ENCODE assay signal across 8 cellular contexts in genomic region chr19:21505459-21506393, GRCh38. TPM values are rescaled to one million over a fixed set of nuclear protein-coding genes. Genes with fewer than 3 reads are reported as not detected.
DNase-seq lines count a peak whose midpoint lies in the region; ATAC-seq and TF ChIP-seq lines count a peak whose summit lies in the region.

Gene ZNF429, plus strand, starts transcription at chr19:21505602. Its CDS starts 170 bp downstream, at chr19:21505772.

- H3K27ac ChIP-seq in SK-N-SH (ENCODE audit: low read depth in 2 of 2, low read length in 1 of 2), result peak within 1 kb of the TSS; percentile 78 to 97
- peak within 1 kb of the TSS; percentile 86 for H3K27ac ChIP-seq in temporal lobe (ENCODE audit: low read depth, low read length)

- TF ChIP-seq RAD21 in SK-N-SH (IDR thresholded peaks at IDR 0.05; ENCODE audit: low read length), result peak; percentile 2; the same call in 1 of the 2 replicates

- H3K4me1 ChIP-seq in SK-N-SH (ENCODE audit: control insufficient read depth in 1 of 2, insufficient read depth in 2 of 2, low read depth in 1 of 2, low read length in 1 of 2), result no peaks in the 10 kb centered on the region; a peak in 2 of 4 replicates

- H3K4me2 ChIP-seq in SK-N-SH, result peak within 1 kb of the TSS; percentile 71

- H3K27me3 Mint-ChIP-seq in HFFc6 (ENCODE audit: insufficient read depth) (peaks cover 4% of the 10 kb centered on the region), glutamatergic neuron (ENCODE audit: unreplicated experiment) (peaks cover 21% of the 10 kb centered on the region)
- H3K27me3 Mint-ChIP-seq in activated naive CD8-positive, alpha-beta T cell, result no peaks in the 10 kb centered on the region

- H3K79me2 ChIP-seq in SK-N-SH (ENCODE audit: insufficient read depth), result peaks cover 16% of the 10 kb centered on the region

- ATAC-seq in omental fat pad (ENCODE audit: low FRiP score), result peak; percentile 99

- H3K9me2 ChIP-seq in SK-N-SH, result no peaks in the 10 kb centered on the region

- H3K4me1 Mint-ChIP-seq in HFFc6 (ENCODE audit: low read depth) (peaks cover 20% of the 10 kb centered on the region), glutamatergic neuron (ENCODE audit: low read depth, unreplicated experiment) (peaks cover 22% of the 10 kb centered on the region)
- H3K4me1 Mint-ChIP-seq in activated naive CD8-positive, alpha-beta T cell (ENCODE audit: low read depth), result peaks cover 51% of the 10 kb centered on the region

- TF ChIP-seq POLR2A in NB4 (IDR thresholded peaks at IDR 0.05; ENCODE audit: extremely low read depth, insufficient read length), result peak; percentile 82

- H3K27ac Mint-ChIP-seq in HFFc6 (peak within 1 kb of the TSS; percentile 98), glutamatergic neuron (ENCODE audit: unreplicated experiment) (peak within 1 kb of the TSS; percentile 100)
- H3K27ac Mint-ChIP-seq in activated naive CD8-positive, alpha-beta T cell, result peak within 1 kb of the TSS; percentile 99

- TF ChIP-seq CTCF in HFFc6 (IDR thresholded peaks at IDR 0.05), result peak; percentile 35
- no peak for TF ChIP-seq CTCF in NB4 (IDR thresholded peaks at IDR 0.05; ENCODE audit: low read depth, low read length)
- peak; percentile 11; the same call in 1 of the 2 replicates for TF ChIP-seq CTCF in SK-N-SH (IDR thresholded peaks at IDR 0.05)
- no peak for TF ChIP-seq CTCF in glutamatergic neuron (IDR thresholded peaks at IDR 0.05; ENCODE audit: partially characterized antibody, unreplicated experiment)
- no peak for TF ChIP-seq CTCF in omental fat pad (IDR thresholded peaks at IDR 0.05)

- TF ChIP-seq EP300 in SK-N-SH (IDR thresholded peaks at IDR 0.05; ENCODE audit: borderline replicate concordance in 1 of 2, low read depth in 1 of 2, low read length in 1 of 2), result peak in 1 of 2 experiments; percentile 79; a peak in 2 of 4 replicates

- H4K20me1 ChIP-seq in SK-N-SH (ENCODE audit: insufficient read depth), result no peaks in the 10 kb centered on the region

- H3K4me3 Mint-ChIP-seq in HFFc6, result peak within 1 kb of the TSS; percentile 100
- peak within 1 kb of the TSS; percentile 100 for H3K4me3 Mint-ChIP-seq in activated naive CD8-positive, alpha-beta T cell
- peak within 1 kb of the TSS; percentile 99 for H3K4me3 Mint-ChIP-seq in glutamatergic neuron (ENCODE audit: unreplicated experiment)

- peak; percentile 71 for DNase-seq in GM04503 (ENCODE audit: low read depth)
- DNase-seq in HFFc6, result peak; percentile 92
- peak; percentile 95 for DNase-seq in NB4 (ENCODE audit: low read depth)
- DNase-seq in SK-N-SH, result peak; percentile 90
- DNase-seq in glutamatergic neuron, result peak; percentile 91
- peak; percentile 86 for DNase-seq in omental fat pad (ENCODE audit: low spot score)

- peaks cover 0 to 22% of the 10 kb centered on the region in 2 experiments for H3K36me3 ChIP-seq in SK-N-SH (replicated peaks in 1 of 2; ENCODE audit: control insufficient read depth in 1 of 2, insufficient read depth in 2 of 2, low read length in 1 of 2)

- peak within 1 kb of the TSS; percentile 85 for H3K4me3 ChIP-seq in NB4 (ENCODE audit: low read depth, low read length)
- H3K4me3 ChIP-seq in SK-N-SH (ENCODE audit: low read depth in 2 of 2, low read length in 1 of 2), result peak within 1 kb of the TSS; percentile 71 to 86

- H2AFZ ChIP-seq in SK-N-SH (ENCODE audit: low read depth), result peak within 1 kb of the TSS; percentile 95

- H3F3A ChIP-seq in SK-N-SH (replicated peaks; ENCODE audit: insufficient read depth), result peaks cover 8% of the 10 kb centered on the region

- CTCF ChIA-PET in SK-N-SH (lab: Yijun Ruan, JAX), result interaction anchor here (0.6 to 2.3 kb wide), 8 partner anchors 12 to 214 kb away, joined by 3 to 17 read pairs (median 5); no protein-coding TSS in a partner anchor

- peak within 1 kb of the TSS; percentile 75 for H3K9ac ChIP-seq in SK-N-SH

- H3K9me3 Mint-ChIP-seq in HFFc6 (peaks cover 32% of the 10 kb centered on the region), glutamatergic neuron (ENCODE audit: unreplicated experiment) (peaks cover 30% of the 10 kb centered on the region)
- no peaks in the 10 kb centered on the region for H3K9me3 Mint-ChIP-seq in activated naive CD8-positive, alpha-beta T cell (ENCODE audit: low read depth)

- POLR2A ChIA-PET in SK-N-SH (lab: Yijun Ruan, JAX), result interaction anchor here (0.5 to 1.9 kb wide), 9 partner anchors 22 to 346 kb away, joined by 3 to 8 read pairs (median 3); partner anchors contain the start of genes ZNF43 and ZNF708

- H3K36me3 Mint-ChIP-seq in HFFc6 (ENCODE audit: low read depth) (peaks cover 40% of the 10 kb centered on the region), glutamatergic neuron (ENCODE audit: unreplicated experiment) (peaks cover 28% of the 10 kb centered on the region)
- peaks cover 7% of the 10 kb centered on the region for H3K36me3 Mint-ChIP-seq in activated naive CD8-positive, alpha-beta T cell

- 2% methylated on average over 36 of the region's 43 CpGs for WGBS in SK-N-SH (ENCODE audit: low lambda C conversion rate)

- H3K27me3 ChIP-seq in SK-N-SH (ENCODE audit: insufficient read depth), result no peaks in the 10 kb centered on the region

- no peaks in the 10 kb centered on the region for H3K9me3 ChIP-seq in SK-N-SH

TF ChIP-seq in SK-N-SH, 30 proteins besides CTCF, POLR2A, EP300 and RAD21 (continues in another document):
- no peak for TF ChIP-seq USF2 (IDR thresholded peaks at IDR 0.05; ENCODE audit: borderline replicate concordance, low read depth, low read length)
- TF ChIP-seq GABPA (IDR thresholded peaks at IDR 0.05; ENCODE audit: low read depth), result peak; percentile 50
- no peak for TF ChIP-seq TEAD4 (IDR thresholded peaks at IDR 0.05; ENCODE audit: borderline replicate concordance, insufficient read depth)
- TF ChIP-seq RCOR1 (IDR thresholded peaks at IDR 0.05; ENCODE audit: low read length), result no peak
- TF ChIP-seq FOXM1 (IDR thresholded peaks at IDR 0.05; ENCODE audit: low read depth), result no peak
- TF ChIP-seq SIN3A (IDR thresholded peaks at IDR 0.05; ENCODE audit: borderline replicate concordance, low read depth, low read length), result 0 out of 2 replicates have a peak, but pooled peaks have one; percentile 15
- TF ChIP-seq, protein P1, sequence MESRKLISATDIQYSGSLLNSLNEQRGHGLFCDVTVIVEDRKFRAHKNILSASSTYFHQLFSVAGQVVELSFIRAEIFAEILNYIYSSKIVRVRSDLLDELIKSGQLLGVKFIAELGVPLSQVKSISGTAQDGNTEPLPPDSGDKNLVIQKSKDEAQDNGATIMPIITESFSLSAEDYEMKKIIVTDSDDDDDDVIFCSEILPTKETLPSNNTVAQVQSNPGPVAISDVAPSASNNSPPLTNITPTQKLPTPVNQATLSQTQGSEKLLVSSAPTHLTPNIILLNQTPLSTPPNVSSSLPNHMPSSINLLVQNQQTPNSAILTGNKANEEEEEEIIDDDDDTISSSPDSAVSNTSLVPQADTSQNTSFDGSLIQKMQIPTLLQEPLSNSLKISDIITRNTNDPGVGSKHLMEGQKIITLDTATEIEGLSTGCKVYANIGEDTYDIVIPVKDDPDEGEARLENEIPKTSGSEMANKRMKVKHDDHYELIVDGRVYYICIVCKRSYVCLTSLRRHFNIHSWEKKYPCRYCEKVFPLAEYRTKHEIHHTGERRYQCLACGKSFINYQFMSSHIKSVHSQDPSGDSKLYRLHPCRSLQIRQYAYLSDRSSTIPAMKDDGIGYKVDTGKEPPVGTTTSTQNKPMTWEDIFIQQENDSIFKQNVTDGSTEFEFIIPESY (IDR thresholded peaks at IDR 0.05; ENCODE audit: borderline replicate concordance, low read depth), result no peak
- TF ChIP-seq TAF1 (IDR thresholded peaks at IDR 0.05; ENCODE audit: borderline replicate concordance, low read depth, low read length), result peak; percentile 75
- no peak for TF ChIP-seq SMC3 (IDR thresholded peaks at IDR 0.05; ENCODE audit: low read depth, low read length)
- no peak for TF ChIP-seq EZH2phosphoT487 (IDR thresholded peaks at IDR 0.05; ENCODE audit: borderline replicate concordance, low read depth)
- TF ChIP-seq NRF1 (IDR thresholded peaks at IDR 0.05; ENCODE audit: low read depth, low read length), result no peak
- no peak for TF ChIP-seq FOSL2 (IDR thresholded peaks at IDR 0.05; ENCODE audit: borderline replicate concordance, low read depth)
- TF ChIP-seq RXRA (IDR thresholded peaks at IDR 0.05; ENCODE audit: borderline replicate concordance, low read depth), result no peak
- TF ChIP-seq JUND (IDR thresholded peaks at IDR 0.05), result no peak

RNA-seq across cellular contexts. Expression of gene ZNF429, which starts in this region (rescaled TPM):
- 1 to 10 TPM; 5.4 to 7.6 (median 6.7) TPM for total RNA-seq in HFFc6 (2021; fragmentation: NEBNext Ultra II Directional; extraction: Animal tissue kit (Norgen Biotek cat#: 25700))
- 5.6 and 8.3 TPM in 2 replicates for polyA plus RNA-seq in SK-N-SH (2012; rRNA removed)
- 4.7 and 6.3 TPM in 2 replicates for polyA plus RNA-seq in SK-N-SH (2012; cell fraction: cytosol; rRNA removed)
- 8.5 and 9.3 TPM in 2 replicates for polyA plus RNA-seq in SK-N-SH (2012; cell fraction: nucleus; rRNA removed)
- total RNA-seq in glutamatergic neuron (ENCODE audit: unreplicated experiment) (29.8 TPM), omental fat pad (10 to 100 TPM in 2 of 4 donors, 1 to 10 TPM in 2; 5.6 to 21.0 (median 9.4) TPM), temporal lobe (22.1 TPM)

Comparison
In these comparisons a context has a peak if more than half of its experiments do, and no peak if none do; other contexts are left out.
1. Peak in every context shown above with its lines: DNase-seq, ATAC-seq, H3K4me3 ChIP-seq and H3K27ac ChIP-seq.
2. CTCF ChIP-seq: peak in HFFc6 (single experiment) and SK-N-SH (single experiment); none in NB4 (single experiment), glutamatergic neuron (single experiment) and omental fat pad (0 of 3).